Comparison of ENCODE assay signal across 25 cellular contexts in the genomic region with DNA sequence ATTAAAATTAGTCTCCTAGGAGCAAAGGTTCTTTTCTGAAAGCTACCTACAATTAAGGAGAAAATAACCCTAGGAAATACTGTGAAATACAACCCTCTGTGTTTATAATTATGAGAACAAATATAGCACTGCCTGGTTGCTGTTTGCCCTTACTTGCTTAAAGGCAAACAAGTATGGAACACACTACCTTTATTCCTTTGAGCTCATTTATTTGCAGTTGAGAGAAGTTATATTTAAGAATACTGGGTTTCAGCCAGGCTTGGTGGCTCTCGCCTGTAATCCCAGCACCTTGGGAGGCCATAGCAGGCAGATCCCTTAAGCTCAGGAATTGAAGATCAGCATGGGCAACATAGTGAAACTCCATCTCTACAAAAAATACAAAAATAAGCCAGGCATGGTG.
"Had no signal": no experiment of that assay in that cellular context is flagged by ENCODE, and none has a peak within 500 bp of the region (broad histone marks: within the 10 kb centered on the region; RNA-seq: fewer than 3 reads in every experiment).

No MANE protein-coding gene starts in this region.

- H3K27ac Mint-ChIP-seq: dendritic cell treated with granulocyte-macrophage colony-stimulating factor and Interleukin-4, amounts not matched to agents 40 ng/mL and 50 ng/mL, for 4 days; effector memory CD8-positive, alpha-beta T cell; mesothelial cell of epicardium; naive B cell had no signal

- H3K27me3 ChIP-seq: colonic mucosa, esophagus squamous epithelium, gastrocnemius medialis, heart right ventricle, left lung had no signal

- H3K9me3 ChIP-seq: colonic mucosa, esophagus squamous epithelium, gastrocnemius medialis, heart right ventricle, left lung, lower lobe of right lung, mucosa of descending colon had no signal

- H3K4me3 Mint-ChIP-seq: dendritic cell treated with granulocyte-macrophage colony-stimulating factor and Interleukin-4, amounts not matched to agents 40 ng/mL and 50 ng/mL, for 4 days; effector memory CD8-positive, alpha-beta T cell; endodermal cell; mesothelial cell of epicardium; naive B cell had no signal

- ATAC-seq: effector memory CD8-positive, alpha-beta T cell; esophagus mucosa; gastrocnemius medialis; heart right ventricle; left cardiac atrium; left lung; left ventricle myocardium superior; lower lobe of right lung; mucosa of descending colon had no signal

- DNase-seq: colonic mucosa; cortex of kidney; effector CD8-positive, alpha-beta T cell; effector memory CD8-positive, alpha-beta T cell; endodermal cell; erythroblast; esophagus squamous epithelium; foreskin fibroblast; foreskin melanocyte; gastrocnemius medialis; glutamatergic neuron; head of caudate nucleus; heart right ventricle; hippocampal formation; left cardiac atrium; left lung; left ventricle myocardium superior; lower lobe of right lung; mesenchymal stem cell; mucosa of descending colon; naive B cell had no signal

- H3K4me1 Mint-ChIP-seq: endodermal cell, mesothelial cell of epicardium, naive B cell had no signal

- H3K27me3 Mint-ChIP-seq: dendritic cell treated with granulocyte-macrophage colony-stimulating factor and Interleukin-4, amounts not matched to agents 40 ng/mL and 50 ng/mL, for 4 days; effector memory CD8-positive, alpha-beta T cell; naive B cell had no signal

- H3K4me1 ChIP-seq: colonic mucosa, esophagus squamous epithelium, gastrocnemius medialis, heart right ventricle, left lung, lower lobe of right lung had no signal

- H3K4me3 ChIP-seq: colonic mucosa, esophagus squamous epithelium, gastrocnemius medialis, heart right ventricle, left lung, lower lobe of right lung, mucosa of descending colon had no signal

- H3K9me3 Mint-ChIP-seq: dendritic cell treated with granulocyte-macrophage colony-stimulating factor and Interleukin-4, amounts not matched to agents 40 ng/mL and 50 ng/mL, for 4 days; effector memory CD8-positive, alpha-beta T cell; endodermal cell; mesothelial cell of epicardium; naive B cell had no signal

- H3K27ac ChIP-seq: colonic mucosa, epithelial cell of prostate, esophagus squamous epithelium, gastrocnemius medialis, heart right ventricle, left lung, lower lobe of right lung had no signal
